ENCODE assay signal across 8 cellular contexts in genomic region chr2:127650041-127650784, GRCh38. TPM values are rescaled to one million over a fixed set of nuclear protein-coding genes. Genes with fewer than 3 reads are reported as not detected.
DNase-seq lines count a peak whose midpoint lies in the region; ATAC-seq and TF ChIP-seq lines count a peak whose summit lies in the region.

No MANE protein-coding gene starts in this region.

- H3K27me3 ChIP-seq in layer of hippocampus (ENCODE audit: control insufficient read depth, insufficient read depth, low read length): no peaks in the 10 kb centered on the region
- H3K27me3 ChIP-seq in neural progenitor cell: no peaks in the 10 kb centered on the region

- no peak for DNase-seq in SK-N-MC (ENCODE audit: low read depth, low spot score)
- peak; percentile 13 for DNase-seq in superior temporal gyrus (ENCODE audit: extremely low spot score)
- DNase-seq in HuH-7.5 (ENCODE audit: low spot score): no peak
- no peak for DNase-seq in neural progenitor cell (ENCODE audit: low spot score)
- DNase-seq in UCSD-AML1 (lab: John Stamatoyannopoulos, UW; ENCODE audit: unreplicated experiment): no peak
- DNase-seq in activated T-cell treated with anti-CD3 and anti-CD28 coated beads, Interleukin-2, amount 50 U/mL, for 1 hour: no peak

- H2AFZ ChIP-seq in neural progenitor cell (replicated peaks): no peak overlapping the region

- no peak for TF ChIP-seq CTCF in neural progenitor cell (IDR thresholded peaks at IDR 0.05)

- H3K27ac ChIP-seq in SK-N-MC (peak overlapping the region; percentile 92), layer of hippocampus (ENCODE audit: low read depth, low read length) (peak overlapping the region; percentile 43), neural progenitor cell (no peak overlapping the region)

- no peak overlapping the region for H3K4me3 Mint-ChIP-seq in neural progenitor cell

- H3K9me3 Mint-ChIP-seq in neural progenitor cell: no peaks in the 10 kb centered on the region

- H3K79me2 ChIP-seq in neural progenitor cell (ENCODE audit: low read depth): no peaks in the 10 kb centered on the region

- no peak overlapping the region for H3K4me3 ChIP-seq in SK-N-MC
- H3K4me3 ChIP-seq in neural progenitor cell: no peak overlapping the region

- no peaks in the 10 kb centered on the region for H3K36me3 Mint-ChIP-seq in neural progenitor cell

- no peak overlapping the region for H3K27ac Mint-ChIP-seq in neural progenitor cell

- H3K36me3 ChIP-seq in SK-N-MC (ENCODE audit: insufficient read depth, low read length) (no peaks in the 10 kb centered on the region), neural progenitor cell (no peaks in the 10 kb centered on the region)

- H3K4me2 ChIP-seq in neural progenitor cell: no peak overlapping the region

- H3K9ac ChIP-seq in SK-N-MC (ENCODE audit: insufficient read length): no peak overlapping the region
- no peak overlapping the region for H3K9ac ChIP-seq in neural progenitor cell

- H3K9me3 ChIP-seq in SK-N-MC (ENCODE audit: low read depth, low read length) (no peaks in the 10 kb centered on the region), neural progenitor cell (ENCODE audit: low read depth) (no peaks in the 10 kb centered on the region)

- peak; percentile 19 for ATAC-seq in GM19452 (IDR thresholded peaks at IDR 0.05; ENCODE audit: unreplicated experiment)

- H3K4me1 ChIP-seq in neural progenitor cell: peaks cover 15% of the 10 kb centered on the region

- no peaks in the 10 kb centered on the region for H4K20me1 ChIP-seq in neural progenitor cell (ENCODE audit: low read depth)

- H3K4me1 Mint-ChIP-seq in neural progenitor cell: peaks cover 53% of the 10 kb centered on the region

- peaks cover 4% of the 10 kb centered on the region for H3F3A ChIP-seq in neural progenitor cell (ENCODE audit: low read depth)

- H3K27me3 Mint-ChIP-seq in neural progenitor cell (ENCODE audit: insufficient read depth, low read depth): peaks cover 12% of the 10 kb centered on the region

RNA-seq across cellular contexts. Expression of gene GPR17, which starts 4.3 kb away (rescaled TPM):
- not detected in 2 replicates for total RNA-seq in neural progenitor cell (ENCODE audit: low replicate concordance)

RNA-seq across cellular contexts. Expression of gene LIMS2, which starts 25.1 kb away (rescaled TPM):
- 1.2 TPM in 1 of 2 replicates, not detected in the other for total RNA-seq in neural progenitor cell (ENCODE audit: low replicate concordance)

RNA-seq across cellular contexts. Expression of gene SFT2D3, which starts 51.1 kb away (rescaled TPM):
- total RNA-seq in neural progenitor cell (ENCODE audit: low replicate concordance): 22.8 and 30.6 TPM in 2 replicates
